Comparison of ENCODE assay signal across 8 cellular contexts in genomic region chr15:48332642-48333034, GRCh38. TPM values are rescaled to one million over a fixed set of nuclear protein-coding genes. Genes with fewer than 3 reads are reported as not detected.
A peak's percentile ranks its signal among the peaks of the same experiment; 100 is the strongest.
DNase-seq lines count a peak whose midpoint lies in the region; ATAC-seq and TF ChIP-seq lines count a peak whose summit lies in the region.

No MANE protein-coding gene starts in this region.

- H3K27me3 ChIP-seq in ovary, result no peaks in the 10 kb centered on the region
- no peaks in the 10 kb centered on the region for H3K27me3 ChIP-seq in body of pancreas

- ATAC-seq in T-helper 17 cell (no peak), body of pancreas (no peak)
- no peak for ATAC-seq in stimulated activated naive B cell treated with anti-CD40 and anti-IgM and Interleukin-4, amounts not matched to agents 10 μg/mL and 1 μg/mL and 100 μg/mL, for 72 hours (replicated peaks)

- TF ChIP-seq EP300 in ovary (IDR thresholded peaks at IDR 0.05), result no peak

- peak overlapping the region; percentile 99 for H3K4me3 Mint-ChIP-seq in T-helper 17 cell
- peak overlapping the region; percentile 94 to 99 for H3K4me3 Mint-ChIP-seq in stimulated activated naive B cell treated with anti-CD40 and anti-IgM and Interleukin-4, amounts not matched to agents 10 μg/mL and 1 μg/mL and 100 μg/mL, for 72 hours

- peaks cover 20% of the 10 kb centered on the region for H3K4me1 Mint-ChIP-seq in T-helper 17 cell
- H3K4me1 Mint-ChIP-seq in stimulated activated naive B cell treated with anti-CD40 and anti-IgM and Interleukin-4, amounts not matched to agents 10 μg/mL and 1 μg/mL and 100 μg/mL, for 72 hours, result peaks cover 9 to 30% of the 10 kb centered on the region in 2 donors

- TF ChIP-seq POLR2A in ovary (IDR thresholded peaks at IDR 0.05) (no peak), body of pancreas (IDR thresholded peaks at IDR 0.05) (no peak)

- H3K9me3 Mint-ChIP-seq in stimulated activated naive B cell treated with anti-CD40 and anti-IgM and Interleukin-4, amounts not matched to agents 10 μg/mL and 1 μg/mL and 100 μg/mL, for 72 hours, result no peaks in the 10 kb centered on the region

- H3K27ac Mint-ChIP-seq in T-helper 17 cell, result peak overlapping the region; percentile 99
- H3K27ac Mint-ChIP-seq in stimulated activated naive B cell treated with anti-CD40 and anti-IgM and Interleukin-4, amounts not matched to agents 10 μg/mL and 1 μg/mL and 100 μg/mL, for 72 hours, result peak overlapping the region; percentile 97

- no peaks in the 10 kb centered on the region for H3K36me3 ChIP-seq in ovary
- H3K36me3 ChIP-seq in body of pancreas (replicated peaks in 1 of 2; ENCODE audit: insufficient read depth in 1 of 2, low read depth in 2 of 2), result peaks cover 0 to 3% of the 10 kb centered on the region in 2 donors

- TF ChIP-seq CTCF in fibroblast of mammary gland (conservative IDR thresholded peaks at IDR 0.05; ENCODE audit: control insufficient read depth, insufficient read depth, low read depth, low read length), result no peak
- TF ChIP-seq CTCF in ovary (IDR thresholded peaks at IDR 0.05), result no peak
- no peak for TF ChIP-seq CTCF in body of pancreas (IDR thresholded peaks at IDR 0.05)

- H3K4me3 ChIP-seq in fibroblast of mammary gland (ENCODE audit: control insufficient read depth, low read depth, low read length) (peak overlapping the region; percentile 85), ovary (no peak overlapping the region), body of pancreas (no peak overlapping the region)

- H3K4me1 ChIP-seq in ovary (ENCODE audit: insufficient read depth), result peaks cover 4% of the 10 kb centered on the region
- H3K4me1 ChIP-seq in body of pancreas, result peaks cover 11% of the 10 kb centered on the region

- no peaks in the 10 kb centered on the region for H3K27me3 Mint-ChIP-seq in T-helper 17 cell
- H3K27me3 Mint-ChIP-seq in stimulated activated naive B cell treated with anti-CD40 and anti-IgM and Interleukin-4, amounts not matched to agents 10 μg/mL and 1 μg/mL and 100 μg/mL, for 72 hours, result no peaks in the 10 kb centered on the region

- DNase-seq in NCI-H2171 treated with DMSO at 0.1 percent for 48 hours (lab: John Stamatoyannopoulos, UW), result peak; percentile 37
- no peak for DNase-seq in NCI-H2171 (lab: John Stamatoyannopoulos, UW)
- DNase-seq in T-helper 17 cell, result no peak
- no peak for DNase-seq in fibroblast of mammary gland (ENCODE audit: low read depth)
- no peak for DNase-seq in stimulated activated naive B cell treated with anti-CD40 and anti-IgM and Interleukin-4, amounts not matched to agents 10 μg/mL and 1 μg/mL and 100 μg/mL, for 72 hours
- DNase-seq in NCI-H1930 (lab: John Stamatoyannopoulos, UW), result no peak
- DNase-seq in ovary, result no peak
- no peak for DNase-seq in body of pancreas

- H3K36me3 Mint-ChIP-seq in T-helper 17 cell (ENCODE audit: low read depth), result peaks cover 2% of the 10 kb centered on the region
- H3K36me3 Mint-ChIP-seq in stimulated activated naive B cell treated with anti-CD40 and anti-IgM and Interleukin-4, amounts not matched to agents 10 μg/mL and 1 μg/mL and 100 μg/mL, for 72 hours, result peaks cover 11 to 30% of the 10 kb centered on the region in 2 donors

- 37 to 44% (median 40%) methylated on average over 9 of the region's 9 CpGs for WGBS in ovary, 3 donors
- 56 to 61% methylated on average over 9 of the region's 9 CpGs for WGBS in body of pancreas, 2 donors

- no peak overlapping the region for H3K27ac ChIP-seq in ovary
- H3K27ac ChIP-seq in body of pancreas, result no peak overlapping the region

- H3K9me3 ChIP-seq in T-helper 17 cell (ENCODE audit: control insufficient read depth, low read length, poor library complexity, severe bottlenecking) (no peaks in the 10 kb centered on the region), ovary (no peaks in the 10 kb centered on the region), body of pancreas (no peaks in the 10 kb centered on the region)

- intact Hi-C loops in ovary (cut with DNase I) (no loop called here), body of pancreas (cut with DNase I) (no loop called here)

RNA-seq across cellular contexts. Expression of gene DUT, which starts 1.4 kb away (rescaled TPM):
- 10 to 100 TPM; 64.1 to 70.1 TPM for total RNA-seq in T-helper 17 cell
- total RNA-seq in ovary, result 100 to 1,000 TPM in 3 of 7 donors, 10 to 100 TPM in 4; 72.6 to 131 (median 95.0) TPM
- polyA plus RNA-seq in ovary, result 10 to 100 TPM; 63.1 to 84.1 TPM
- 10 to 100 TPM; 71.1 to 77.8 TPM for total RNA-seq in body of pancreas
